In the genomic region with DNA sequence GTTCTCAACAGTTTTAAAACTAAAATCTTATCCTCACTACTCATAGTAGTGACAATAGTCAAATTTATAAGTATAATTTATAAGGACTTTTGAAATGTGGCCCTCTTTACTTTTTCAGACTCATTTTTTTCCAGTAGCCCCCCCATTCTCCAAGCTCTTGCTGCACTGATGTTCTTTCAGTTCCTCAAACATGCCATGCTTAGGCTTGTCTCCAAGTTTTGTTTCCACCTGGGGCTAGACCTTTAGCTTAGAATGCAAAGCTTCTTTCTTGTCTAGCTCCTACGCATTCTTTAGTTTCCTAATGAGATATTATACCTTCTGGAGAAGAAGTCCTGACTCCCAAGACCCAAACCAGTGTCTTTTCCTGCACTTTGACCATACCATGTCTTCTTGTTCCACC, we compare ENCODE assay signal across 1 cellular context.
TF ChIP-seq lines count a peak whose summit lies in the region.

No MANE protein-coding gene starts in this region.

TF ChIP-seq in GM12878, 131 proteins besides CTCF, POLR2A, EP300 and RAD21 (continued from another document):
- TF ChIP-seq, protein P1, sequence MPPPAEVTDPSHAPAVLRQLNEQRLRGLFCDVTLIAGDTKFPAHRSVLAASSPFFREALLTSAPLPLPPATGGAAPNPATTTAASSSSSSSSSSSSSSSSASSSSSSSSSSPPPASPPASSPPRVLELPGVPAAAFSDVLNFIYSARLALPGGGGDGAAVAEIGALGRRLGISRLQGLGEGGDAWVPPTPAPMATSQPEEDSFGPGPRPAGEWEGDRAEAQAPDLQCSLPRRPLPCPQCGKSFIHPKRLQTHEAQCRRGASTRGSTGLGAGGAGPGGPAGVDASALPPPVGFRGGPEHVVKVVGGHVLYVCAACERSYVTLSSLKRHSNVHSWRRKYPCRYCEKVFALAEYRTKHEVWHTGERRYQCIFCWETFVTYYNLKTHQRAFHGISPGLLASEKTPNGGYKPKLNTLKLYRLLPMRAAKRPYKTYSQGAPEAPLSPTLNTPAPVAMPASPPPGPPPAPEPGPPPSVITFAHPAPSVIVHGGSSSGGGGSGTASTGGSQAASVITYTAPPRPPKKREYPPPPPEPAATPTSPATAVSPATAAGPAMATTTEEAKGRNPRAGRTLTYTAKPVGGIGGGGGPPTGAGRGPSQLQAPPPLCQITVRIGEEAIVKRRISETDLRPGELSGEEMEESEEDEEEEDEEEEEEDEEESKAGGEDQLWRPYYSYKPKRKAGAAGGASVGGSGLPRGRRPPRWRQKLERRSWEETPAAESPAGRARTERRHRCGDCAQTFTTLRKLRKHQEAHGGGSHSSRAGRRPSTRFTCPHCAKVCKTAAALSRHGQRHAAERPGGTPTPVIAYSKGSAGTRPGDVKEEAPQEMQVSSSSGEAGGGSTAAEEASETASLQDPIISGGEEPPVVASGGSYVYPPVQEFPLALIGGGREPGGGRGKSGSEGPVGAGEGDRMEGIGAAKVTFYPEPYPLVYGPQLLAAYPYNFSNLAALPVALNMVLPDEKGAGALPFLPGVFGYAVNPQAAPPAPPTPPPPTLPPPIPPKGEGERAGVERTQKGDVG (CRISPR knock-in tag; IDR thresholded peaks at IDR 0.05) = no peak
- TF ChIP-seq KLF5 (IDR thresholded peaks at IDR 0.05; ENCODE audit: partially characterized antibody) = no peak
- TF ChIP-seq GABPA (IDR thresholded peaks at IDR 0.05; ENCODE audit: low read depth) = no peak
- TF ChIP-seq, protein P2, sequence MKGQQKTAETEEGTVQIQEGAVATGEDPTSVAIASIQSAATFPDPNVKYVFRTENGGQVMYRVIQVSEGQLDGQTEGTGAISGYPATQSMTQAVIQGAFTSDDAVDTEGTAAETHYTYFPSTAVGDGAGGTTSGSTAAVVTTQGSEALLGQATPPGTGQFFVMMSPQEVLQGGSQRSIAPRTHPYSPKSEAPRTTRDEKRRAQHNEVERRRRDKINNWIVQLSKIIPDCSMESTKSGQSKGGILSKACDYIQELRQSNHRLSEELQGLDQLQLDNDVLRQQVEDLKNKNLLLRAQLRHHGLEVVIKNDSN (IDR thresholded peaks at IDR 0.05; ENCODE audit: borderline replicate concordance, extremely low read length, insufficient read depth, low read depth, low read length) = no peak
- TF ChIP-seq, protein P3, sequence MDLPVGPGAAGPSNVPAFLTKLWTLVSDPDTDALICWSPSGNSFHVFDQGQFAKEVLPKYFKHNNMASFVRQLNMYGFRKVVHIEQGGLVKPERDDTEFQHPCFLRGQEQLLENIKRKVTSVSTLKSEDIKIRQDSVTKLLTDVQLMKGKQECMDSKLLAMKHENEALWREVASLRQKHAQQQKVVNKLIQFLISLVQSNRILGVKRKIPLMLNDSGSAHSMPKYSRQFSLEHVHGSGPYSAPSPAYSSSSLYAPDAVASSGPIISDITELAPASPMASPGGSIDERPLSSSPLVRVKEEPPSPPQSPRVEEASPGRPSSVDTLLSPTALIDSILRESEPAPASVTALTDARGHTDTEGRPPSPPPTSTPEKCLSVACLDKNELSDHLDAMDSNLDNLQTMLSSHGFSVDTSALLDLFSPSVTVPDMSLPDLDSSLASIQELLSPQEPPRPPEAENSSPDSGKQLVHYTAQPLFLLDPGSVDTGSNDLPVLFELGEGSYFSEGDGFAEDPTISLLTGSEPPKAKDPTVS (IDR thresholded peaks at IDR 0.05; ENCODE audit: low read depth, low read length) = no peak
- peak in 1 of 2 experiments; percentile 29; a peak in 1 of 4 replicates for TF ChIP-seq IKZF2 (IDR thresholded peaks at IDR 0.05)
- no peak for TF ChIP-seq CHD4 (IDR thresholded peaks at IDR 0.05)
- TF ChIP-seq ESRRA (IDR thresholded peaks at IDR 0.05; ENCODE audit: low read length) = no peak
- no peak for TF ChIP-seq FOXK2 (IDR thresholded peaks at IDR 0.05)
- no peak for TF ChIP-seq BMI1 (IDR thresholded peaks at IDR 0.05; ENCODE audit: borderline replicate concordance)
